ENCODE assay signal across 8 cellular contexts in genomic region chr20:63863798-63864544, GRCh38. TPM values are rescaled to one million over a fixed set of nuclear protein-coding genes. Genes with fewer than 3 reads are reported as not detected.
DNase-seq lines count a peak whose midpoint lies in the region; ATAC-seq and TF ChIP-seq lines count a peak whose summit lies in the region.

No MANE protein-coding gene starts in this region.

- H3K4me1 ChIP-seq in duodenal mucosa (ENCODE audit: control insufficient read depth in 1 of 2, insufficient read depth in 2 of 2, low read length in 2 of 2) (peaks cover 17 to 28% of the 10 kb centered on the region in 2 donors), lung (ENCODE audit: control insufficient read depth in 2 of 2, insufficient read depth in 2 of 2, low read length in 2 of 2) (peaks cover 0 to 12% of the 10 kb centered on the region in 2 donors)

- H3K4me3 ChIP-seq in duodenal mucosa (ENCODE audit: low read depth in 1 of 2, low read length in 2 of 2) (peak overlapping the region; percentile 87 to 88), lung (peak overlapping the region; percentile 25)

- H3K27ac ChIP-seq in duodenal mucosa (ENCODE audit: low read depth, low read length): peak overlapping the region; percentile 97
- H3K27ac ChIP-seq in lung (ENCODE audit: low read depth in 1 of 2, low read length in 1 of 2): peak overlapping the region; percentile 74 to 95

- DNase-seq in AG20443 (ENCODE audit: low spot score) (peak; percentile 91), NCI-H524 treated with DMSO at 0.1 percent for 48 hours (lab: John Stamatoyannopoulos, UW) (peak; percentile 12), lung (ENCODE audit: low spot score) (peak; percentile 89)
- DNase-seq in activated CD4-positive, alpha-beta T cell treated with anti-CD3 and anti-CD28 coated beads, Interleukin-2, amount 50 U/mL, for 48 hours: peak; percentile 79 to 82
- DNase-seq in stimulated activated CD4-positive, alpha-beta T cell treated with anti-CD3 and anti-CD28 coated beads, TNF-alpha, amount 100 ng/mL, for 24 hours (ENCODE audit: low read depth in 3 of 3): peak; percentile 56 to 79 (median 63)

- TF ChIP-seq POLR2A in GM18951 (IDR thresholded peaks at IDR 0.05; ENCODE audit: extremely low read depth, insufficient read depth, insufficient read length): peak; percentile 65

- in situ Hi-C loops in GM18951 (cut with MboI; ENCODE audit: low sequenced_read_pairs, unreplicated experiment): no loop called here

- WGBS in lung, 2 donors: 2 to 4% methylated on average over 38 of the region's 38 CpGs

- peak; percentile 72 for TF ChIP-seq CTCF in lung (IDR thresholded peaks at IDR 0.05; ENCODE audit: control extremely low read depth, extremely low read depth)

- H3K9ac ChIP-seq in duodenal mucosa (ENCODE audit: low read depth in 1 of 2, low read length in 2 of 2): peak overlapping the region; percentile 91 to 95

- H3K27me3 ChIP-seq in duodenal mucosa (ENCODE audit: control insufficient read depth in 1 of 2, insufficient read depth in 2 of 2, low read length in 2 of 2) (peaks cover 0 to under 1% of the 10 kb centered on the region in 2 donors), lung (ENCODE audit: control insufficient read depth, insufficient read depth) (no peaks in the 10 kb centered on the region)

- no peaks in the 10 kb centered on the region for H3K9me3 ChIP-seq in duodenal mucosa (ENCODE audit: control insufficient read depth in 1 of 2, low read length in 2 of 2)
- no peaks in the 10 kb centered on the region for H3K9me3 ChIP-seq in lung (ENCODE audit: control insufficient read depth in 2 of 2, insufficient read depth in 1 of 2, low read length in 1 of 2)

- ATAC-seq in HG03354 (IDR thresholded peaks at IDR 0.05; ENCODE audit: poor library complexity, severe bottlenecking, unreplicated experiment) (peak; percentile 67), lung (ENCODE audit: insufficient read depth, low FRiP score) (peak; percentile 82)

- peaks cover 7 to 23% of the 10 kb centered on the region in 2 donors for H3K36me3 ChIP-seq in duodenal mucosa (ENCODE audit: control insufficient read depth in 1 of 2, insufficient read depth in 2 of 2, low read length in 2 of 2)
- H3K36me3 ChIP-seq in lung (ENCODE audit: control insufficient read depth in 2 of 2, insufficient read depth in 2 of 2, low read length in 2 of 2): peaks cover 2 to 15% of the 10 kb centered on the region in 2 donors

RNA-seq across cellular contexts. Expression of gene TPD52L2, which starts 1.1 kb away (rescaled TPM):
- total RNA-seq in lung: 10 to 100 TPM; 66.2 to 92.4 TPM
- 100 to 1,000 TPM in 1 of 2 donors, 10 to 100 TPM in 1; 66.2 to 130 TPM for polyA plus RNA-seq in lung

RNA-seq across cellular contexts. Expression of gene ABHD16B, which starts 2.7 kb away (rescaled TPM):
- total RNA-seq in lung: not detected
- 1 to 10 TPM in 1 of 2 donors, under 1 TPM in 1; 0.89 to 1.5 TPM for polyA plus RNA-seq in lung

RNA-seq across cellular contexts. Expression of gene DNAJC5, which starts 31.0 kb away (rescaled TPM):
- total RNA-seq in lung: 10 to 100 TPM; 25.1 to 64.5 TPM
- polyA plus RNA-seq in lung: 10 to 100 TPM; 26.5 to 48.2 TPM

RNA-seq across cellular contexts. Expression of gene ZBTB46, which starts 32.9 kb away (rescaled TPM):
- total RNA-seq in lung: 10 to 100 TPM; 10.8 to 15.3 TPM
- polyA plus RNA-seq in lung: 1 to 10 TPM; 3.4 to 4.4 TPM

Comparison
In these comparisons a context has a peak if more than half of its experiments do, and no peak if none do; other contexts are left out.
1. Peak in every context shown above with its lines: DNase-seq, ATAC-seq, H3K4me3 ChIP-seq and H3K27ac ChIP-seq.
2. DNase-seq: peak in every context shown above with its lines; median percentile 91 in AG20443; 89 in lung; 80 in activated CD4-positive, alpha-beta T cell treated with anti-CD3 and anti-CD28 coated beads, Interleukin-2, amount 50 U/mL, for 48 hours; 63 in stimulated activated CD4-positive, alpha-beta T cell treated with anti-CD3 and anti-CD28 coated beads, TNF-alpha, amount 100 ng/mL, for 24 hours; 12 in NCI-H524 treated with DMSO at 0.1 percent for 48 hours.